Comparison of ENCODE assay signal across 11 cellular contexts in genomic region chr18:76489081-76489480, GRCh38. TPM values are rescaled to one million over a fixed set of nuclear protein-coding genes. Genes with fewer than 3 reads are reported as not detected.
DNase-seq lines count a peak whose midpoint lies in the region; ATAC-seq and TF ChIP-seq lines count a peak whose summit lies in the region.
"Had no signal": no experiment of that assay in that cellular context is flagged by ENCODE, and none has a peak within 500 bp of the region (broad histone marks: within the 10 kb centered on the region; RNA-seq: fewer than 3 reads in every experiment).

No MANE protein-coding gene starts in this region.

- CTCF ChIA-PET in AG04449 (lab: Yijun Ruan, JAX): interaction anchor here (0.7 to 2.2 kb wide), 3 partner anchors 13 to 54 kb away, joined by 3 to 6 read pairs (median 3); no protein-coding TSS in a partner anchor
- CTCF ChIA-PET in IMR-90 (lab: Yijun Ruan, JAX): no interaction called here

- no peak overlapping the region for H2BK120ac ChIP-seq in IMR-90 (ENCODE audit: low read depth, low read length)

- H4K8ac ChIP-seq in IMR-90 (ENCODE audit: low read depth in 2 of 2, low read length in 2 of 2): no peak overlapping the region

- no peak overlapping the region for H3K18ac ChIP-seq in IMR-90 (ENCODE audit: low read depth, low read length)

- no peak overlapping the region for H2AFZ ChIP-seq in IMR-90 (replicated peaks; ENCODE audit: low read length, poor library complexity)

- H2BK20ac ChIP-seq in IMR-90 (ENCODE audit: low read depth, low read length): no peak overlapping the region

- in situ Hi-C loops in IMR-90 (cut with MboI; ENCODE audit: low sequenced_read_pairs): no loop called here
- in situ Hi-C loops in KBM-7 (cut with MboI; ENCODE audit: low pct_unique_long_range_greater_than_20kb, low sequenced_read_pairs): no loop called here

- no TSS peak for BruUV-seq in IMR-90 (replicated peaks; lab: Mats Ljungman, UMichigan)

- no peak overlapping the region for H4K91ac ChIP-seq in IMR-90 (ENCODE audit: insufficient read depth, low read depth, low read length)

- intact Hi-C loops in IMR-90 (cut with micrococcal nuclease): loop anchor here (2.0 kb wide), 1 partner anchor 38 kb away; no protein-coding TSS in a partner anchor

- peaks cover 13% of the 10 kb centered on the region for H3K9me1 ChIP-seq in IMR-90 (ENCODE audit: insufficient read depth, low read length)

- H3K4me3 ChIP-seq in AG04449 (ENCODE audit: low read depth, low read length) (peak overlapping the region; percentile 19; the same call in 1 of the 2 replicates), IMR-90 (ENCODE audit: insufficient read depth, low read depth, low read length) (no peak overlapping the region), epithelial cell of esophagus (ENCODE audit: low read length) (peak overlapping the region; percentile 6), neutrophil (ENCODE audit: low read depth in 1 of 2, low read length in 1 of 2) (peak overlapping the region in 1 of 2 experiments; percentile 26)

- H2BK15ac ChIP-seq in IMR-90 (ENCODE audit: low read depth, low read length): no peak overlapping the region

- H3K56ac ChIP-seq in IMR-90 (ENCODE audit: extremely low read depth, insufficient read depth, low read length): no peak overlapping the region

- peak overlapping the region; percentile 42; the same call in 1 of the 2 replicates for H3K4me2 ChIP-seq in IMR-90 (ENCODE audit: low read depth, low read length)

- H4K5ac ChIP-seq in IMR-90 (ENCODE audit: low read depth, low read length): no peak overlapping the region

- H3K27me3 ChIP-seq in IMR-90 (ENCODE audit: control insufficient read depth, insufficient read depth, low read length) (no peaks in the 10 kb centered on the region), neutrophil (no peaks in the 10 kb centered on the region)

- WGBS in IMR-90 (ENCODE audit: extremely low coverage in 2 of 2, insufficient read length in 1 of 2), 2 experiments: no CpG with 5 or more reads among the region's 4 CpGs

- no peak overlapping the region for H3K9ac ChIP-seq in IMR-90 (ENCODE audit: low read depth, low read length)

- TF ChIP-seq CTCF in AG04449 (IDR thresholded peaks at IDR 0.05; ENCODE audit: insufficient read depth, low read length, missing control alignments): no peak
- no peak for TF ChIP-seq CTCF in IMR-90 (conservative IDR thresholded peaks at IDR 0.05; ENCODE audit: low read depth, low read length)
- TF ChIP-seq CTCF in epithelial cell of esophagus (IDR thresholded peaks at IDR 0.05; ENCODE audit: insufficient read depth, low read depth, low read length, missing control alignments): no peak
- TF ChIP-seq CTCF in neutrophil (IDR thresholded peaks at IDR 0.05): no peak

- H3K4me1 ChIP-seq in IMR-90 (ENCODE audit: control insufficient read depth, insufficient read depth, low read length) (peaks cover 18% of the 10 kb centered on the region), neutrophil (ENCODE audit: control insufficient read depth in 1 of 2, insufficient read depth in 1 of 2, low read depth in 1 of 2, low read length in 1 of 2) (peaks cover 79 to 87% of the 10 kb centered on the region in 2 experiments)

- peak overlapping the region; percentile 19; the same call in 1 of the 2 replicates for H3K23ac ChIP-seq in IMR-90 (ENCODE audit: low read depth, low read length)

- no peak overlapping the region for H2BK5ac ChIP-seq in IMR-90 (ENCODE audit: low read depth, low read length, poor library complexity, severe bottlenecking)

- ATAC-seq in IMR-90 (ENCODE audit: low read depth) (no peak), GM18907 (IDR thresholded peaks at IDR 0.05; ENCODE audit: unreplicated experiment) (no peak), GM18858 (IDR thresholded peaks at IDR 0.05; ENCODE audit: unreplicated experiment) (no peak)

- H3K79me1 ChIP-seq in IMR-90 (ENCODE audit: low read depth in 1 of 2, low read length in 2 of 2): peaks cover 16 to 73% of the 10 kb centered on the region in 2 experiments; a peak in 3 of 4 replicates

- H3K14ac ChIP-seq in IMR-90 (replicated peaks; ENCODE audit: low read depth, low read length): no peak overlapping the region

- H3K36me3 ChIP-seq in IMR-90 (ENCODE audit: control insufficient read depth, insufficient read depth, low read length) (peaks cover under 1% of the 10 kb centered on the region; the same call in 1 of the 2 replicates), neutrophil (no peaks in the 10 kb centered on the region)

- POLR2A ChIA-PET in AG04449 (lab: Yijun Ruan, JAX) (no interaction called here), IMR-90 (lab: Charles Lee; ENCODE audit: unreplicated experiment) (no interaction called here)

- H2AK9ac ChIP-seq in IMR-90 (replicated peaks; ENCODE audit: low read depth, low read length, poor library complexity): no peak overlapping the region

- no peak for TF ChIP-seq RAD21 in IMR-90 (IDR thresholded peaks at IDR 0.05; ENCODE audit: low read length)

- DNase-seq in AG04449 (ENCODE audit: low read depth, low spot score): no peak
- peak; percentile 27 for DNase-seq in IMR-90
- peak; percentile 43 for DNase-seq in epithelial cell of esophagus (ENCODE audit: low read depth)
- no peak for DNase-seq in inferior parietal cortex (ENCODE audit: extremely low spot score)
- no peak for DNase-seq in KBM-7
- DNase-seq: ACHN, activated gamma-delta T cell treated with Interleukin-2 at 50 U/mL for 16 hours, kidney glomerular epithelial cell had no signal

- H4K20me1 ChIP-seq in IMR-90 (ENCODE audit: insufficient read depth, low read length): peaks cover 72% of the 10 kb centered on the region

- H2AK5ac ChIP-seq in IMR-90 (ENCODE audit: low read depth, low read length): no peak overlapping the region

- H3K27ac ChIP-seq in IMR-90 (ENCODE audit: insufficient read depth, low read length) (no peak overlapping the region), neutrophil (peak overlapping the region; percentile 33)

- dilution Hi-C loops in IMR-90 (cut with HindIII; ENCODE audit: low sequenced_read_pairs, unreplicated experiment): no loop called here

- TF ChIP-seq POLR2A in IMR-90 (IDR thresholded peaks at IDR 0.05; ENCODE audit: low read depth, low read length): no peak

- H3K9me3 ChIP-seq in IMR-90 (ENCODE audit: control insufficient read depth, insufficient read depth, low read length) (no peaks in the 10 kb centered on the region), neutrophil (no peaks in the 10 kb centered on the region)

- H3K4ac ChIP-seq in IMR-90 (ENCODE audit: low read depth, low read length): no peak overlapping the region

TF ChIP-seq in IMR-90, 13 proteins besides CTCF, POLR2A, EP300 and RAD21:
- TF ChIP-seq SMC3 (IDR thresholded peaks at IDR 0.05; ENCODE audit: low read depth, low read length): no peak
- no peak for TF ChIP-seq USF2 (IDR thresholded peaks at IDR 0.05; ENCODE audit: low read depth, low read length)
- TF ChIP-seq FOS (IDR thresholded peaks at IDR 0.05; ENCODE audit: low read depth, low read length): no peak

RNA-seq across cellular contexts. Expression of gene ZNF516, which starts 6.0 kb away (rescaled TPM):
- total RNA-seq in IMR-90 (2012; rRNA removed): 7.9 and 9.7 TPM in 2 replicates
- 16.6 and 16.9 TPM in 2 replicates for polyA plus RNA-seq in IMR-90 (2012; rRNA removed)
- 11.0 and 15.4 TPM in 2 replicates for polyA plus RNA-seq in IMR-90 (2012; cell fraction: cytosol; rRNA removed)
- 50.6 and 72.6 TPM in 2 replicates for polyA plus RNA-seq in IMR-90 (2012; cell fraction: nucleus; rRNA removed; ENCODE audit: low replicate concordance)

Comparison
In these comparisons a context has a peak if more than half of its experiments do, and no peak if none do; other contexts are left out.
1. DNase-seq: peak in IMR-90 (single experiment) and epithelial cell of esophagus (single experiment); none in AG04449 (single experiment), inferior parietal cortex (single experiment) and KBM-7 (single experiment).